Comparison of ENCODE assay signal across 25 cellular contexts in genomic region chr5:179135006-179135405, GRCh38.
"Had no signal": no experiment of that assay in that cellular context is flagged by ENCODE, and none has a peak within 500 bp of the region (broad histone marks: within the 10 kb centered on the region; RNA-seq: fewer than 3 reads in every experiment).

No MANE protein-coding gene starts in this region.

- H3K4me3 Mint-ChIP-seq: memory B cell; naive thymus-derived CD4-positive, alpha-beta T cell; natural killer cell treated with Interleukin-12 subunit alpha and Interleukin-12 subunit beta and Interleukin-15 and Interleukin-18, amount 100 ng/mL, for 72 hours; stimulated activated naive B cell treated with anti-CD40 and anti-IgM and Interleukin-4, amounts not matched to agents 10 μg/mL and 1 μg/mL and 100 μg/mL, for 72 hours; type B pancreatic cell had no signal

- H3K27ac Mint-ChIP-seq: memory B cell; naive thymus-derived CD4-positive, alpha-beta T cell; natural killer cell treated with Interleukin-12 subunit alpha and Interleukin-12 subunit beta and Interleukin-15 and Interleukin-18, amount 100 ng/mL, for 72 hours; progenitor cell of endocrine pancreas; stimulated activated naive B cell treated with anti-CD40 and anti-IgM and Interleukin-4, amounts not matched to agents 10 μg/mL and 1 μg/mL and 100 μg/mL, for 72 hours; type B pancreatic cell had no signal

- H3K4me2 ChIP-seq: smooth muscle cell had no signal

- ATAC-seq: mucosa of descending colon; naive thymus-derived CD4-positive, alpha-beta T cell; natural killer cell treated with Interleukin-12 subunit alpha and Interleukin-12 subunit beta and Interleukin-15 and Interleukin-18, amount 100 ng/mL, for 72 hours; right lobe of liver; stimulated activated naive B cell treated with anti-CD40 and anti-IgM and Interleukin-4, amounts not matched to agents 10 μg/mL and 1 μg/mL and 100 μg/mL, for 72 hours; stimulated activated naive CD8-positive, alpha-beta T cell treated with anti-CD3 and anti-CD28 coated beads, Interleukin-15, Interleukin-2, amounts not matched to agents 100 U/mL and 50 U/mL, for 24 hours had no signal

- H3K9me3 Mint-ChIP-seq: natural killer cell treated with Interleukin-12 subunit alpha and Interleukin-12 subunit beta and Interleukin-15 and Interleukin-18, amount 100 ng/mL, for 72 hours; type B pancreatic cell had no signal

- H3K4me1 ChIP-seq: left ventricle myocardium inferior, parathyroid adenoma, right atrium auricular region, right lobe of liver, uterus had no signal

- H3K27ac ChIP-seq: left ventricle myocardium inferior, neutrophil, parathyroid adenoma, right atrium auricular region, right lobe of liver, suprapubic skin, thoracic aorta, tibial nerve, uterus had no signal

- H3K4me1 Mint-ChIP-seq: memory B cell; naive thymus-derived CD4-positive, alpha-beta T cell; stimulated activated naive B cell treated with anti-CD40 and anti-IgM and Interleukin-4, amounts not matched to agents 10 μg/mL and 1 μg/mL and 100 μg/mL, for 72 hours had no signal

- H3K36me3 ChIP-seq: left ventricle myocardium inferior, neutrophil, right atrium auricular region, right lobe of liver, thoracic aorta, uterus had no signal

- H3K79me2 ChIP-seq: parathyroid adenoma had no signal

- H3K9me3 ChIP-seq: left ventricle myocardium inferior, mucosa of descending colon, neutrophil, right atrium auricular region, right lobe of liver, suprapubic skin, thoracic aorta, uterus had no signal

- H2AFZ ChIP-seq: parathyroid adenoma had no signal

- H3K27me3 ChIP-seq: neutrophil, right atrium auricular region, right lobe of liver, tibial nerve, uterus had no signal

- H3K4me3 ChIP-seq: left ventricle myocardium inferior, mucosa of descending colon, right atrium auricular region, right lobe of liver, smooth muscle cell, suprapubic skin, thoracic aorta, tibial nerve, uterus had no signal

- H3K36me3 Mint-ChIP-seq: memory B cell; naive thymus-derived CD4-positive, alpha-beta T cell; natural killer cell treated with Interleukin-12 subunit alpha and Interleukin-12 subunit beta and Interleukin-15 and Interleukin-18, amount 100 ng/mL, for 72 hours; stimulated activated naive B cell treated with anti-CD40 and anti-IgM and Interleukin-4, amounts not matched to agents 10 μg/mL and 1 μg/mL and 100 μg/mL, for 72 hours; type B pancreatic cell had no signal

- H3K9ac ChIP-seq: parathyroid adenoma had no signal

- DNase-seq: hippocampal formation; left ventricle myocardium inferior; midbrain; naive thymus-derived CD4-positive, alpha-beta T cell; occipital lobe; stimulated activated CD4-positive, alpha-beta T cell treated with anti-CD3 and anti-CD28 coated beads, Interleukin-12 subunit alpha, Interleukin-12 subunit beta, amount 100 ng/mL, for 4 hours; stimulated activated CD4-positive, alpha-beta T cell treated with anti-CD3 and anti-CD28 coated beads, Interleukin-15, amount 100 ng/mL, for 24 hours; stimulated activated CD4-positive, alpha-beta T cell treated with anti-CD3 and anti-CD28 coated beads, Interleukin-2, amount 100 ng/mL, for 24 hours; stimulated activated CD4-positive, alpha-beta T cell treated with anti-CD3 and anti-CD28 coated beads, Interleukin-4, amount 100 ng/mL, for 1 hour; stimulated activated naive B cell treated with anti-CD40 and anti-IgM and Interleukin-4, amounts not matched to agents 10 μg/mL and 1 μg/mL and 100 μg/mL, for 72 hours; stimulated activated naive CD8-positive, alpha-beta T cell treated with anti-CD3 and anti-CD28 coated beads, Interleukin-15, Interleukin-2, amounts not matched to agents 100 U/mL and 50 U/mL, for 24 hours; uterus had no signal

- H3K27me3 Mint-ChIP-seq: memory B cell; naive thymus-derived CD4-positive, alpha-beta T cell; natural killer cell treated with Interleukin-12 subunit alpha and Interleukin-12 subunit beta and Interleukin-15 and Interleukin-18, amount 100 ng/mL, for 72 hours; progenitor cell of endocrine pancreas; stimulated activated naive B cell treated with anti-CD40 and anti-IgM and Interleukin-4, amounts not matched to agents 10 μg/mL and 1 μg/mL and 100 μg/mL, for 72 hours; type B pancreatic cell had no signal
